In the genomic region with DNA sequence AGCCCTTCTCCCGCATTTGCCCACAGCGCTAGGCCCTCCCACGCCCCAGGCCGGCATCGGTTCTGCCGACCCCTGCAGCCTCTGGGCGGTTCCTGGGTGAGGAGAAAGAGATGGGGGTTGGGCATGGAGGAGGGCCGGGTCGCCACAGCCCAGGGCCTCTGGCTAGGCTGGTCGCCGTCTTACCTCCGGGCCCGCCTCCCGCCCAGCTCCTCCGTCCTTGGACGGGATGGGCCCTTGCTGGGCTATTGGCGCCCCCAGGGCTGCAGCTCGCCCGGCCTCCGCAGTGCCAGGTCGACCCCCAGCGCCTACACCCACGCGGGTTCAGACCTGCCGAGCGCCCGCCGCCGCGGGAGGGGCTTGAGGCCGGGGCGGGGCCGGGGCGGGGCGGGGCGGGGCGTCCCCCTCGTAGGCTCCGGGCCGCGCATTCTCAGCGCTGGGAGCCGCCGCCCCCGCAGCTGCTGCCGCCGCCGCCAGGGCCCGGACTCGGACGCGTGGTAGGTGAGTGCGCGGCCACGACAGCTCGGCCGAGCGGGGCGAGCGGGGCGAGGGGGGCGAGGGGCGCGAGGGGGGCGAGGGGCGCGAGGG, we compare ENCODE assay signal across 8 cellular contexts. TPM values are rescaled to one million over a fixed set of nuclear protein-coding genes. Genes with fewer than 3 reads are reported as not detected.
A peak's percentile ranks its signal among the peaks of the same experiment; 100 is the strongest.
DNase-seq lines count a peak whose midpoint lies in the region; ATAC-seq and TF ChIP-seq lines count a peak whose summit lies in the region.

A gene (plus strand): TSS at position 424 of the 585 bp plus-strand sequence. CDS start 3,118 bp downstream, outside the sequence.

- H3K4me3 ChIP-seq in GM23338 (peak within 1 kb of the TSS; percentile 89), neutrophil (ENCODE audit: low read depth in 1 of 2, low read length in 1 of 2) (peak within 1 kb of the TSS; percentile 55 to 80)

- H3K36me3 Mint-ChIP-seq in GM23338 (ENCODE audit: low read depth) = peaks cover 3% of the 10 kb centered on the region; the same call in 2 of the 3 replicates
- H3K36me3 Mint-ChIP-seq in activated naive CD4-positive, alpha-beta T cell treated with anti-CD3 and anti-CD28 coated beads for 36 hours (ENCODE audit: low read depth) = no peaks in the 10 kb centered on the region

- DNase-seq in DMS53 (lab: John Stamatoyannopoulos, UW) = peak; percentile 90
- peak; percentile 82 for DNase-seq in GM23338 (ENCODE audit: low spot score)
- peak; percentile 63 for DNase-seq in NCI-H748 (lab: John Stamatoyannopoulos, UW; ENCODE audit: unreplicated experiment)
- DNase-seq in activated naive CD4-positive, alpha-beta T cell treated with anti-CD3 and anti-CD28 coated beads for 36 hours = peak; percentile 34
- peak; percentile 73 for DNase-seq in germinal center (ENCODE audit: low spot score)

- TF ChIP-seq CTCF in GM23338 (conservative IDR thresholded peaks at IDR 0.05; ENCODE audit: low read depth in 2 of 2) = 0 out of 4 replicates have a peak, but pooled peaks of 1 of the 2 experiments have one; percentile 0
- TF ChIP-seq CTCF in neutrophil (IDR thresholded peaks at IDR 0.05) = no peak

- no peaks in the 10 kb centered on the region for H3K9me2 ChIP-seq in GM23338 (ENCODE audit: insufficient read depth)

- H3K27ac ChIP-seq in GM23338 (ENCODE audit: low read depth) (no peak within 1 kb of the TSS), neutrophil (peak within 1 kb of the TSS; percentile 29)

- peaks cover 28% of the 10 kb centered on the region for H3K27me3 ChIP-seq in GM23338 (ENCODE audit: insufficient read depth)
- H3K27me3 ChIP-seq in neutrophil = peaks cover 65% of the 10 kb centered on the region

- peaks cover 42% of the 10 kb centered on the region for H3K4me1 Mint-ChIP-seq in GM23338
- H3K4me1 Mint-ChIP-seq in activated naive CD4-positive, alpha-beta T cell treated with anti-CD3 and anti-CD28 coated beads for 36 hours (ENCODE audit: low read depth) = peaks cover 34% of the 10 kb centered on the region

- no peaks in the 10 kb centered on the region for H3K9me3 ChIP-seq in neutrophil

- no peaks in the 10 kb centered on the region; the same call in 2 of the 3 replicates for H3K9me3 Mint-ChIP-seq in GM23338
- H3K9me3 Mint-ChIP-seq in activated naive CD4-positive, alpha-beta T cell treated with anti-CD3 and anti-CD28 coated beads for 36 hours = no peaks in the 10 kb centered on the region

- peak within 1 kb of the TSS; percentile 73 for H3K4me3 Mint-ChIP-seq in GM23338
- H3K4me3 Mint-ChIP-seq in activated naive CD4-positive, alpha-beta T cell treated with anti-CD3 and anti-CD28 coated beads for 36 hours = peak within 1 kb of the TSS; percentile 55

- no peak within 1 kb of the TSS for H3K27ac Mint-ChIP-seq in GM23338
- no peak within 1 kb of the TSS for H3K27ac Mint-ChIP-seq in activated naive CD4-positive, alpha-beta T cell treated with anti-CD3 and anti-CD28 coated beads for 36 hours

- ATAC-seq in GM23338 = peak; percentile 22
- ATAC-seq in GM21390 (IDR thresholded peaks at IDR 0.05; ENCODE audit: unreplicated experiment) = no peak
- no peak for ATAC-seq in HG03039 (IDR thresholded peaks at IDR 0.05; ENCODE audit: unreplicated experiment)

- CTCF ChIA-PET in activated naive CD4-positive, alpha-beta T cell treated with anti-CD3 and anti-CD28 coated beads for 36 hours (lab: Charles Lee) = no interaction called here

- peaks cover 56% of the 10 kb centered on the region for H3K27me3 Mint-ChIP-seq in GM23338 (ENCODE audit: insufficient read depth, low read depth, poor library complexity)
- peaks cover 39% of the 10 kb centered on the region for H3K27me3 Mint-ChIP-seq in activated naive CD4-positive, alpha-beta T cell treated with anti-CD3 and anti-CD28 coated beads for 36 hours (ENCODE audit: low read depth)

- H3K4me1 ChIP-seq in GM23338 (ENCODE audit: insufficient read depth) (peaks cover 34% of the 10 kb centered on the region), neutrophil (ENCODE audit: control insufficient read depth in 1 of 2, insufficient read depth in 1 of 2, low read depth in 1 of 2, low read length in 1 of 2) (peaks cover 63 to 75% of the 10 kb centered on the region in 2 experiments)

- 0 out of 2 replicates have a peak, but pooled peaks cover 5% of the 10 kb centered on the region for H3K79me2 ChIP-seq in GM23338 (replicated peaks; ENCODE audit: insufficient read depth)

- no peak within 1 kb of the TSS for H2AFZ ChIP-seq in GM23338

- H4K20me1 ChIP-seq in GM23338 (replicated peaks; ENCODE audit: insufficient read depth) = peaks cover 14% of the 10 kb centered on the region; the same call in 1 of the 2 replicates

- peak within 1 kb of the TSS; percentile 98 for H3K4me2 ChIP-seq in GM23338

- peaks cover 26% of the 10 kb centered on the region for H3F3A ChIP-seq in GM23338 (replicated peaks; ENCODE audit: low read depth)

- intact Hi-C loops in activated naive CD4-positive, alpha-beta T cell treated with anti-CD3 and anti-CD28 coated beads for 36 hours (cut with micrococcal nuclease) = no loop called here

- H3K36me3 ChIP-seq in GM23338 (ENCODE audit: insufficient read depth) (no peaks in the 10 kb centered on the region), neutrophil (peaks cover 16% of the 10 kb centered on the region)

TF ChIP-seq in GM23338, 12 proteins besides CTCF, POLR2A, EP300 and RAD21:
- TF ChIP-seq EZH2 (IDR thresholded peaks at IDR 0.05; ENCODE audit: low read depth, unreplicated experiment) (no peak), ZNF331 (CRISPR knock-in tag; IDR thresholded peaks at IDR 0.05; ENCODE audit: low read depth) (no peak), POLR2AphosphoS5 (IDR thresholded peaks at IDR 0.05; ENCODE audit: low read depth) (peak; percentile 6; the same call in 1 of the 2 replicates), ZNF114 (CRISPR knock-in tag; IDR thresholded peaks at IDR 0.05) (no peak)
- TF ChIP-seq, protein P1, sequence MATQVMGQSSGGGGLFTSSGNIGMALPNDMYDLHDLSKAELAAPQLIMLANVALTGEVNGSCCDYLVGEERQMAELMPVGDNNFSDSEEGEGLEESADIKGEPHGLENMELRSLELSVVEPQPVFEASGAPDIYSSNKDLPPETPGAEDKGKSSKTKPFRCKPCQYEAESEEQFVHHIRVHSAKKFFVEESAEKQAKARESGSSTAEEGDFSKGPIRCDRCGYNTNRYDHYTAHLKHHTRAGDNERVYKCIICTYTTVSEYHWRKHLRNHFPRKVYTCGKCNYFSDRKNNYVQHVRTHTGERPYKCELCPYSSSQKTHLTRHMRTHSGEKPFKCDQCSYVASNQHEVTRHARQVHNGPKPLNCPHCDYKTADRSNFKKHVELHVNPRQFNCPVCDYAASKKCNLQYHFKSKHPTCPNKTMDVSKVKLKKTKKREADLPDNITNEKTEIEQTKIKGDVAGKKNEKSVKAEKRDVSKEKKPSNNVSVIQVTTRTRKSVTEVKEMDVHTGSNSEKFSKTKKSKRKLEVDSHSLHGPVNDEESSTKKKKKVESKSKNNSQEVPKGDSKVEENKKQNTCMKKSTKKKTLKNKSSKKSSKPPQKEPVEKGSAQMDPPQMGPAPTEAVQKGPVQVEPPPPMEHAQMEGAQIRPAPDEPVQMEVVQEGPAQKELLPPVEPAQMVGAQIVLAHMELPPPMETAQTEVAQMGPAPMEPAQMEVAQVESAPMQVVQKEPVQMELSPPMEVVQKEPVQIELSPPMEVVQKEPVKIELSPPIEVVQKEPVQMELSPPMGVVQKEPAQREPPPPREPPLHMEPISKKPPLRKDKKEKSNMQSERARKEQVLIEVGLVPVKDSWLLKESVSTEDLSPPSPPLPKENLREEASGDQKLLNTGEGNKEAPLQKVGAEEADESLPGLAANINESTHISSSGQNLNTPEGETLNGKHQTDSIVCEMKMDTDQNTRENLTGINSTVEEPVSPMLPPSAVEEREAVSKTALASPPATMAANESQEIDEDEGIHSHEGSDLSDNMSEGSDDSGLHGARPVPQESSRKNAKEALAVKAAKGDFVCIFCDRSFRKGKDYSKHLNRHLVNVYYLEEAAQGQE (IDR thresholded peaks at IDR 0.05; ENCODE audit: unreplicated experiment) = no peak

RNA-seq across cellular contexts. Expression of the gene that starts here (rescaled TPM):
- total RNA-seq in GM23338 (2014; rRNA removed; shearing (Covaris generic)) = 109 and 119 TPM in 2 replicates
- 62.9 and 64.4 TPM in 2 replicates for polyA plus RNA-seq in GM23338 (2016; fragmentation: Nextera tagmentation; extraction: Ambion mirVana)
- total RNA-seq in activated naive CD4-positive, alpha-beta T cell treated with anti-CD3 and anti-CD28 coated beads for 36 hours = 10 to 100 TPM; 16.3 to 18.1 TPM

Comparison
In these comparisons a context has a peak if more than half of its experiments do, and no peak if none do; other contexts are left out.
1. DNase-seq: peak in every context shown above with its lines; median percentile 90 in DMS53; 82 in GM23338; 73 in germinal center; 63 in NCI-H748; 34 in activated naive CD4-positive, alpha-beta T cell treated with anti-CD3 and anti-CD28 coated beads for 36 hours.